In the genomic region with DNA sequence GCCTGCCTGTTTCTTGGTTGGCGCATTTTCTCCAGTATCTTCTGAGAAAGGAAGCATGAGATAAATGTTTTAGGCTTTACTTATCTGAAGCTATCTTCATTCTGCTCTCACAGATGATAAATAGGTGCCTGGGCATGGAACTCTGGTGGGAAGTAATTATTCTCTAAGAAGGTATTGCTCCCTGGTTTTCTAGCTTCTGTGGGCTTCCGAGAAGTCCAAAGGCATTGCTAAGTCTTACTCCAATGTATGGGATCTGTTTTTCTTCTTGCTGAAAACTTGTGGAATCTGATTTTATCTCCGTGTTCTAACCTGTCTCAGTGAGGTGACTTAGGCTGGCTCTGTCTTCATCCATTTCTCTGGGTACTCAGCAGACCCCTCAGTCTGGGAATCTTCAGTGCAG, we compare ENCODE assay signal across 1 cellular context.
TF ChIP-seq lines count a peak whose summit lies in the region.

No MANE protein-coding gene starts in this region.

TF ChIP-seq in GM23338, 12 proteins besides CTCF, POLR2A, EP300 and RAD21 (continued from another document):
- TF ChIP-seq, protein P1, sequence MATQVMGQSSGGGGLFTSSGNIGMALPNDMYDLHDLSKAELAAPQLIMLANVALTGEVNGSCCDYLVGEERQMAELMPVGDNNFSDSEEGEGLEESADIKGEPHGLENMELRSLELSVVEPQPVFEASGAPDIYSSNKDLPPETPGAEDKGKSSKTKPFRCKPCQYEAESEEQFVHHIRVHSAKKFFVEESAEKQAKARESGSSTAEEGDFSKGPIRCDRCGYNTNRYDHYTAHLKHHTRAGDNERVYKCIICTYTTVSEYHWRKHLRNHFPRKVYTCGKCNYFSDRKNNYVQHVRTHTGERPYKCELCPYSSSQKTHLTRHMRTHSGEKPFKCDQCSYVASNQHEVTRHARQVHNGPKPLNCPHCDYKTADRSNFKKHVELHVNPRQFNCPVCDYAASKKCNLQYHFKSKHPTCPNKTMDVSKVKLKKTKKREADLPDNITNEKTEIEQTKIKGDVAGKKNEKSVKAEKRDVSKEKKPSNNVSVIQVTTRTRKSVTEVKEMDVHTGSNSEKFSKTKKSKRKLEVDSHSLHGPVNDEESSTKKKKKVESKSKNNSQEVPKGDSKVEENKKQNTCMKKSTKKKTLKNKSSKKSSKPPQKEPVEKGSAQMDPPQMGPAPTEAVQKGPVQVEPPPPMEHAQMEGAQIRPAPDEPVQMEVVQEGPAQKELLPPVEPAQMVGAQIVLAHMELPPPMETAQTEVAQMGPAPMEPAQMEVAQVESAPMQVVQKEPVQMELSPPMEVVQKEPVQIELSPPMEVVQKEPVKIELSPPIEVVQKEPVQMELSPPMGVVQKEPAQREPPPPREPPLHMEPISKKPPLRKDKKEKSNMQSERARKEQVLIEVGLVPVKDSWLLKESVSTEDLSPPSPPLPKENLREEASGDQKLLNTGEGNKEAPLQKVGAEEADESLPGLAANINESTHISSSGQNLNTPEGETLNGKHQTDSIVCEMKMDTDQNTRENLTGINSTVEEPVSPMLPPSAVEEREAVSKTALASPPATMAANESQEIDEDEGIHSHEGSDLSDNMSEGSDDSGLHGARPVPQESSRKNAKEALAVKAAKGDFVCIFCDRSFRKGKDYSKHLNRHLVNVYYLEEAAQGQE (IDR thresholded peaks at IDR 0.05; ENCODE audit: unreplicated experiment) = no peak
- TF ChIP-seq, protein P2, sequence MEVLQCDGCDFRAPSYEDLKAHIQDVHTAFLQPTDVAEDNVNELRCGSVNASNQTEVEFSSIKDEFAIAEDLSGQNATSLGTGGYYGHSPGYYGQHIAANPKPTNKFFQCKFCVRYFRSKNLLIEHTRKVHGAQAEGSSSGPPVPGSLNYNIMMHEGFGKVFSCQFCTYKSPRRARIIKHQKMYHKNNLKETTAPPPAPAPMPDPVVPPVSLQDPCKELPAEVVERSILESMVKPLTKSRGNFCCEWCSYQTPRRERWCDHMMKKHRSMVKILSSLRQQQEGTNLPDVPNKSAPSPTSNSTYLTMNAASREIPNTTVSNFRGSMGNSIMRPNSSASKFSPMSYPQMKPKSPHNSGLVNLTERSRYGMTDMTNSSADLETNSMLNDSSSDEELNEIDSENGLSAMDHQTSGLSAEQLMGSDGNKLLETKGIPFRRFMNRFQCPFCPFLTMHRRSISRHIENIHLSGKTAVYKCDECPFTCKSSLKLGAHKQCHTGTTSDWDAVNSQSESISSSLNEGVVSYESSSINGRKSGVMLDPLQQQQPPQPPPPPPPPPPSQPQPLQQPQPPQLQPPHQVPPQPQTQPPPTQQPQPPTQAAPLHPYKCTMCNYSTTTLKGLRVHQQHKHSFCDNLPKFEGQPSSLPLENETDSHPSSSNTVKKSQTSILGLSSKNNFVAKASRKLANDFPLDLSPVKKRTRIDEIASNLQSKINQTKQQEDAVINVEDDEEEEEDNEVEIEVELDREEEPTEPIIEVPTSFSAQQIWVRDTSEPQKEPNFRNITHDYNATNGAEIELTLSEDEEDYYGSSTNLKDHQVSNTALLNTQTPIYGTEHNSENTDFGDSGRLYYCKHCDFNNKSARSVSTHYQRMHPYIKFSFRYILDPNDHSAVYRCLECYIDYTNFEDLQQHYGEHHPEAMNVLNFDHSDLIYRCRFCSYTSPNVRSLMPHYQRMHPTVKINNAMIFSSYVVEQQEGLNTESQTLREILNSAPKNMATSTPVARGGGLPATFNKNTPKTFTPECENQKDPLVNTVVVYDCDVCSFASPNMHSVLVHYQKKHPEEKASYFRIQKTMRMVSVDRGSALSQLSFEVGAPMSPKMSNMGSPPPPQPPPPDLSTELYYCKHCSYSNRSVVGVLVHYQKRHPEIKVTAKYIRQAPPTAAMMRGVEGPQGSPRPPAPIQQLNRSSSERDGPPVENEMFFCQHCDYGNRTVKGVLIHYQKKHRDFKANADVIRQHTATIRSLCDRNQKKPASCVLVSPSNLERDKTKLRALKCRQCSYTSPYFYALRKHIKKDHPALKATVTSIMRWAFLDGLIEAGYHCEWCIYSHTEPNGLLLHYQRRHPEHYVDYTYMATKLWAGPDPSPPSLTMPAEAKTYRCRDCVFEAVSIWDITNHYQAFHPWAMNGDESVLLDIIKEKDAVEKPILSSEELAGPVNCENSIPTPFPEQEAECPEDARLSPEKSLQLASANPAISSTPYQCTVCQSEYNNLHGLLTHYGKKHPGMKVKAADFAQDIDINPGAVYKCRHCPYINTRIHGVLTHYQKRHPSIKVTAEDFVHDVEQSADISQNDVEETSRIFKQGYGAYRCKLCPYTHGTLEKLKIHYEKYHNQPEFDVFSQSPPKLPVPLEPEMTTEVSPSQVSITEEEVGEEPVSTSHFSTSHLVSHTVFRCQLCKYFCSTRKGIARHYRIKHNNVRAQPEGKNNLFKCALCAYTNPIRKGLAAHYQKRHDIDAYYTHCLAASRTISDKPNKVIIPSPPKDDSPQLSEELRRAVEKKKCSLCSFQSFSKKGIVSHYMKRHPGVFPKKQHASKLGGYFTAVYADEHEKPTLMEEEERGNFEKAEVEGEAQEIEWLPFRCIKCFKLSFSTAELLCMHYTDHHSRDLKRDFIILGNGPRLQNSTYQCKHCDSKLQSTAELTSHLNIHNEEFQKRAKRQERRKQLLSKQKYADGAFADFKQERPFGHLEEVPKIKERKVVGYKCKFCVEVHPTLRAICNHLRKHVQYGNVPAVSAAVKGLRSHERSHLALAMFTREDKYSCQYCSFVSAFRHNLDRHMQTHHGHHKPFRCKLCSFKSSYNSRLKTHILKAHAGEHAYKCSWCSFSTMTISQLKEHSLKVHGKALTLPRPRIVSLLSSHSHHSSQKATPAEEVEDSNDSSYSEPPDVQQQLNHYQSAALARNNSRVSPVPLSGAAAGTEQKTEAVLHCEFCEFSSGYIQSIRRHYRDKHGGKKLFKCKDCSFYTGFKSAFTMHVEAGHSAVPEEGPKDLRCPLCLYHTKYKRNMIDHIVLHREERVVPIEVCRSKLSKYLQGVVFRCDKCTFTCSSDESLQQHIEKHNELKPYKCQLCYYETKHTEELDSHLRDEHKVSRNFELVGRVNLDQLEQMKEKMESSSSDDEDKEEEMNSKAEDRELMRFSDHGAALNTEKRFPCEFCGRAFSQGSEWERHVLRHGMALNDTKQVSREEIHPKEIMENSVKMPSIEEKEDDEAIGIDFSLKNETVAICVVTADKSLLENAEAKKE (CRISPR knock-in tag; IDR thresholded peaks at IDR 0.05) = no peak
- TF ChIP-seq STAT1 (IDR thresholded peaks at IDR 0.05; ENCODE audit: unreplicated experiment) = no peak
- TF ChIP-seq EZH2 (IDR thresholded peaks at IDR 0.05; ENCODE audit: low read depth, unreplicated experiment) = no peak
- TF ChIP-seq, protein P3, sequence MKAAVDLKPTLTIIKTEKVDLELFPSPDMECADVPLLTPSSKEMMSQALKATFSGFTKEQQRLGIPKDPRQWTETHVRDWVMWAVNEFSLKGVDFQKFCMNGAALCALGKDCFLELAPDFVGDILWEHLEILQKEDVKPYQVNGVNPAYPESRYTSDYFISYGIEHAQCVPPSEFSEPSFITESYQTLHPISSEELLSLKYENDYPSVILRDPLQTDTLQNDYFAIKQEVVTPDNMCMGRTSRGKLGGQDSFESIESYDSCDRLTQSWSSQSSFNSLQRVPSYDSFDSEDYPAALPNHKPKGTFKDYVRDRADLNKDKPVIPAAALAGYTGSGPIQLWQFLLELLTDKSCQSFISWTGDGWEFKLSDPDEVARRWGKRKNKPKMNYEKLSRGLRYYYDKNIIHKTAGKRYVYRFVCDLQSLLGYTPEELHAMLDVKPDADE (IDR thresholded peaks at IDR 0.05) = no peak
- TF ChIP-seq POLR2AphosphoS5 (IDR thresholded peaks at IDR 0.05; ENCODE audit: low read depth) = no peak
- TF ChIP-seq CREB1 (CRISPR knock-in tag; IDR thresholded peaks at IDR 0.05; ENCODE audit: low read depth) = no peak
